11 cellular contexts compared by ENCODE assay signal in genomic region chr11:43947003-43947500, GRCh38. TPM values are rescaled to one million over a fixed set of nuclear protein-coding genes. Genes with fewer than 3 reads are reported as not detected.
DNase-seq lines count a peak whose midpoint lies in the region; ATAC-seq and TF ChIP-seq lines count a peak whose summit lies in the region.
"Had no signal": no experiment of that assay in that cellular context is flagged by ENCODE, and none has a peak within 500 bp of the region (broad histone marks: within the 10 kb centered on the region; RNA-seq: fewer than 3 reads in every experiment).

No MANE protein-coding gene starts in this region.

- peak; percentile 63 for TF ChIP-seq CTCF in AG04449 (IDR thresholded peaks at IDR 0.05; ENCODE audit: insufficient read depth, low read length, missing control alignments)
- no peak for TF ChIP-seq CTCF in WTC11 (IDR thresholded peaks at IDR 0.05)

- peaks cover 42% of the 10 kb centered on the region for H3K27me3 Mint-ChIP-seq in WTC11 (ENCODE audit: low read depth)

- peaks cover 42% of the 10 kb centered on the region for H3K4me1 Mint-ChIP-seq in WTC11

- no peak overlapping the region for H3K27ac Mint-ChIP-seq in WTC11
- H3K27ac Mint-ChIP-seq: naive thymus-derived CD8-positive, alpha-beta T cell had no signal

- H3K36me3 Mint-ChIP-seq in WTC11 = 0 out of 2 replicates have a peak, but pooled peaks cover 4% of the 10 kb centered on the region
- H3K36me3 Mint-ChIP-seq: naive thymus-derived CD8-positive, alpha-beta T cell had no signal

- DNase-seq in AG04449 (ENCODE audit: low read depth, low spot score) (no peak), HT-29 (ENCODE audit: low spot score) (peak; percentile 40), WTC11 (ENCODE audit: low spot score) (peak; percentile 39), iris pigment epithelial cell (ENCODE audit: low read depth) (peak; percentile 55), CD1c-positive myeloid dendritic cell (ENCODE audit: extremely low spot score) (no peak), NCI-H345 treated with DMSO at 0.1 percent for 48 hours (lab: John Stamatoyannopoulos, UW; ENCODE audit: unreplicated experiment) (no peak)
- DNase-seq in stimulated activated CD4-positive, alpha-beta T cell treated with anti-CD3 and anti-CD28 coated beads, Interleukin-4, amount 100 ng/mL, for 4 hours = no peak
- DNase-seq: EL; naive thymus-derived CD8-positive, alpha-beta T cell; NCI-H1436 treated with DMSO at 0.1 percent for 48 hours had no signal

- ATAC-seq in WTC11 (peak; percentile 46), HG03432 (IDR thresholded peaks at IDR 0.05; ENCODE audit: unreplicated experiment) (no peak)
- ATAC-seq: naive thymus-derived CD8-positive, alpha-beta T cell had no signal

- CTCF ChIA-PET in AG04449 (lab: Yijun Ruan, JAX) (interaction anchor here (0.9 to 15.8 kb wide), 21 partner anchors 9 to 110 kb away, joined by 3 to 180 read pairs (median 5); no protein-coding TSS in a partner anchor), WTC11 (lab: Charles Lee) (interaction anchor here (0.6 to 8.7 kb wide), 24 partner anchors 9 to 163 kb away, joined by 3 to 65 read pairs (median 4); partner anchors contain the start of genes ACCS and EXT2)

- no peak overlapping the region for H3K4me3 ChIP-seq in AG04449 (ENCODE audit: low read depth, low read length)

- POLR2A ChIA-PET in AG04449 (lab: Yijun Ruan, JAX) = no interaction called here
- POLR2A ChIA-PET in WTC11 (lab: Charles Lee) = no interaction called here

- H3K9me3 Mint-ChIP-seq in WTC11 = peaks cover 9% of the 10 kb centered on the region
- H3K9me3 Mint-ChIP-seq: naive thymus-derived CD8-positive, alpha-beta T cell had no signal

- H3K4me3 Mint-ChIP-seq in WTC11 = no peak overlapping the region

TF ChIP-seq in WTC11, 78 proteins besides CTCF, POLR2A, EP300 and RAD21 (continues in another document):
- TF ChIP-seq ESRRA (CRISPR knock-in tag; IDR thresholded peaks at IDR 0.05; ENCODE audit: borderline replicate concordance) (no peak), ZNF396 (CRISPR knock-in tag; IDR thresholded peaks at IDR 0.05; ENCODE audit: borderline replicate concordance) (no peak), GABPB1 (CRISPR knock-in tag; IDR thresholded peaks at IDR 0.05) (no peak), E2F5 (CRISPR knock-in tag; IDR thresholded peaks at IDR 0.05) (no peak), USF1 (CRISPR knock-in tag; IDR thresholded peaks at IDR 0.05) (peak; percentile 77), GTF2I (CRISPR knock-in tag; conservative IDR thresholded peaks at IDR 0.05) (no peak), TEAD1 (CRISPR knock-in tag; IDR thresholded peaks at IDR 0.05) (no peak), EMX1 (CRISPR knock-in tag; IDR thresholded peaks at IDR 0.05) (no peak), USF2 (CRISPR knock-in tag; IDR thresholded peaks at IDR 0.05) (peak; percentile 80), JAZF1 (CRISPR knock-in tag; IDR thresholded peaks at IDR 0.05) (no peak)
- TF ChIP-seq, protein P1, sequence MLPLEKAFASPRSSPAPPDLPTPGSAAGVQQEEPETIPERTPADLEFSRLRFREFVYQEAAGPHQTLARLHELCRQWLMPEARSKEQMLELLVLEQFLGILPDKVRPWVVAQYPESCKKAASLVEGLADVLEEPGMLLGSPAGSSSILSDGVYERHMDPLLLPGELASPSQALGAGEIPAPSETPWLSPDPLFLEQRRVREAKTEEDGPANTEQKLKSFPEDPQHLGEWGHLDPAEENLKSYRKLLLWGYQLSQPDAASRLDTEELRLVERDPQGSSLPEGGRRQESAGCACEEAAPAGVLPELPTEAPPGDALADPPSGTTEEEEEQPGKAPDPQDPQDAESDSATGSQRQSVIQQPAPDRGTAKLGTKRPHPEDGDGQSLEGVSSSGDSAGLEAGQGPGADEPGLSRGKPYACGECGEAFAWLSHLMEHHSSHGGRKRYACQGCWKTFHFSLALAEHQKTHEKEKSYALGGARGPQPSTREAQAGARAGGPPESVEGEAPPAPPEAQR (CRISPR knock-in tag; IDR thresholded peaks at IDR 0.05) = no peak
- TF ChIP-seq, protein P2, sequence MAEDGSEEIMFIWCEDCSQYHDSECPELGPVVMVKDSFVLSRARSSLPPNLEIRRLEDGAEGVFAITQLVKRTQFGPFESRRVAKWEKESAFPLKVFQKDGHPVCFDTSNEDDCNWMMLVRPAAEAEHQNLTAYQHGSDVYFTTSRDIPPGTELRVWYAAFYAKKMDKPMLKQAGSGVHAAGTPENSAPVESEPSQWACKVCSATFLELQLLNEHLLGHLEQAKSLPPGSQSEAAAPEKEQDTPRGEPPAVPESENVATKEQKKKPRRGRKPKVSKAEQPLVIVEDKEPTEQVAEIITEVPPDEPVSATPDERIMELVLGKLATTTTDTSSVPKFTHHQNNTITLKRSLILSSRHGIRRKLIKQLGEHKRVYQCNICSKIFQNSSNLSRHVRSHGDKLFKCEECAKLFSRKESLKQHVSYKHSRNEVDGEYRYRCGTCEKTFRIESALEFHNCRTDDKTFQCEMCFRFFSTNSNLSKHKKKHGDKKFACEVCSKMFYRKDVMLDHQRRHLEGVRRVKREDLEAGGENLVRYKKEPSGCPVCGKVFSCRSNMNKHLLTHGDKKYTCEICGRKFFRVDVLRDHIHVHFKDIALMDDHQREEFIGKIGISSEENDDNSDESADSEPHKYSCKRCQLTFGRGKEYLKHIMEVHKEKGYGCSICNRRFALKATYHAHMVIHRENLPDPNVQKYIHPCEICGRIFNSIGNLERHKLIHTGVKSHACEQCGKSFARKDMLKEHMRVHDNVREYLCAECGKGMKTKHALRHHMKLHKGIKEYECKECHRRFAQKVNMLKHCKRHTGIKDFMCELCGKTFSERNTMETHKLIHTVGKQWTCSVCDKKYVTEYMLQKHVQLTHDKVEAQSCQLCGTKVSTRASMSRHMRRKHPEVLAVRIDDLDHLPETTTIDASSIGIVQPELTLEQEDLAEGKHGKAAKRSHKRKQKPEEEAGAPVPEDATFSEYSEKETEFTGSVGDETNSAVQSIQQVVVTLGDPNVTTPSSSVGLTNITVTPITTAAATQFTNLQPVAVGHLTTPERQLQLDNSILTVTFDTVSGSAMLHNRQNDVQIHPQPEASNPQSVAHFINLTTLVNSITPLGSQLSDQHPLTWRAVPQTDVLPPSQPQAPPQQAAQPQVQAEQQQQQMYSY (CRISPR knock-in tag; IDR thresholded peaks at IDR 0.05) = no peak
- TF ChIP-seq, protein P3, sequence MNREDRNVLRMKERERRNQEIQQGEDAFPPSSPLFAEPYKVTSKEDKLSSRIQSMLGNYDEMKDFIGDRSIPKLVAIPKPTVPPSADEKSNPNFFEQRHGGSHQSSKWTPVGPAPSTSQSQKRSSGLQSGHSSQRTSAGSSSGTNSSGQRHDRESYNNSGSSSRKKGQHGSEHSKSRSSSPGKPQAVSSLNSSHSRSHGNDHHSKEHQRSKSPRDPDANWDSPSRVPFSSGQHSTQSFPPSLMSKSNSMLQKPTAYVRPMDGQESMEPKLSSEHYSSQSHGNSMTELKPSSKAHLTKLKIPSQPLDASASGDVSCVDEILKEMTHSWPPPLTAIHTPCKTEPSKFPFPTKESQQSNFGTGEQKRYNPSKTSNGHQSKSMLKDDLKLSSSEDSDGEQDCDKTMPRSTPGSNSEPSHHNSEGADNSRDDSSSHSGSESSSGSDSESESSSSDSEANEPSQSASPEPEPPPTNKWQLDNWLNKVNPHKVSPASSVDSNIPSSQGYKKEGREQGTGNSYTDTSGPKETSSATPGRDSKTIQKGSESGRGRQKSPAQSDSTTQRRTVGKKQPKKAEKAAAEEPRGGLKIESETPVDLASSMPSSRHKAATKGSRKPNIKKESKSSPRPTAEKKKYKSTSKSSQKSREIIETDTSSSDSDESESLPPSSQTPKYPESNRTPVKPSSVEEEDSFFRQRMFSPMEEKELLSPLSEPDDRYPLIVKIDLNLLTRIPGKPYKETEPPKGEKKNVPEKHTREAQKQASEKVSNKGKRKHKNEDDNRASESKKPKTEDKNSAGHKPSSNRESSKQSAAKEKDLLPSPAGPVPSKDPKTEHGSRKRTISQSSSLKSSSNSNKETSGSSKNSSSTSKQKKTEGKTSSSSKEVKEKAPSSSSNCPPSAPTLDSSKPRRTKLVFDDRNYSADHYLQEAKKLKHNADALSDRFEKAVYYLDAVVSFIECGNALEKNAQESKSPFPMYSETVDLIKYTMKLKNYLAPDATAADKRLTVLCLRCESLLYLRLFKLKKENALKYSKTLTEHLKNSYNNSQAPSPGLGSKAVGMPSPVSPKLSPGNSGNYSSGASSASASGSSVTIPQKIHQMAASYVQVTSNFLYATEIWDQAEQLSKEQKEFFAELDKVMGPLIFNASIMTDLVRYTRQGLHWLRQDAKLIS (CRISPR knock-in tag; IDR thresholded peaks at IDR 0.05; ENCODE audit: borderline replicate concordance) = no peak

RNA-seq across cellular contexts. Expression of gene C11orf96, which starts 4.6 kb away (rescaled TPM):
- total RNA-seq in HT-29 (2014; rRNA removed; shearing (Covaris generic)) = not detected in 2 replicates
- total RNA-seq in WTC11 (2021) = 2.9 to 3.2 TPM (median 2.9 TPM) in 3 replicates
- total RNA-seq: naive thymus-derived CD8-positive, alpha-beta T cell had no signal

Comparison
In these comparisons a context has a peak if more than half of its experiments do, and no peak if none do; other contexts are left out.
1. DNase-seq: peak in HT-29 (single experiment), WTC11 (single experiment) and iris pigment epithelial cell (single experiment); none in AG04449 (single experiment), CD1c-positive myeloid dendritic cell (single experiment), stimulated activated CD4-positive, alpha-beta T cell treated with anti-CD3 and anti-CD28 coated beads, Interleukin-4, amount 100 ng/mL, for 4 hours (0 of 2) and NCI-H345 treated with DMSO at 0.1 percent for 48 hours (single experiment).